8 cellular contexts compared by ENCODE assay signal in genomic region chr6:33430991-33431879, GRCh38. TPM values are rescaled to one million over a fixed set of nuclear protein-coding genes. Genes with fewer than 3 reads are reported as not detected.
DNase-seq lines count a peak whose midpoint lies in the region; ATAC-seq lines count a peak whose summit lies in the region.

No MANE protein-coding gene starts in this region.

- H3K4me1 Mint-ChIP-seq in activated CD4-positive, alpha-beta T cell treated with anti-CD3 and anti-CD28 coated beads for 36 hours, result peaks cover 58% of the 10 kb centered on the region
- peaks cover 64% of the 10 kb centered on the region for H3K4me1 Mint-ChIP-seq in dendritic cell treated with granulocyte-macrophage colony-stimulating factor and Interleukin-4, amounts not matched to agents 40 ng/mL and 50 ng/mL, for 4 days (ENCODE audit: low read depth)

- peaks cover 17% of the 10 kb centered on the region for H3K36me3 ChIP-seq in mesodermal cell (ENCODE audit: control insufficient read depth, insufficient read depth, low read length)

- peak overlapping the region; percentile 84 for H3K4me3 Mint-ChIP-seq in activated CD4-positive, alpha-beta T cell treated with anti-CD3 and anti-CD28 coated beads for 36 hours
- H3K4me3 Mint-ChIP-seq in dendritic cell treated with granulocyte-macrophage colony-stimulating factor and Interleukin-4, amounts not matched to agents 40 ng/mL and 50 ng/mL, for 4 days, result peak overlapping the region; percentile 41

- peak overlapping the region; percentile 56 for H3K27ac Mint-ChIP-seq in activated CD4-positive, alpha-beta T cell treated with anti-CD3 and anti-CD28 coated beads for 36 hours
- no peak overlapping the region for H3K27ac Mint-ChIP-seq in dendritic cell treated with granulocyte-macrophage colony-stimulating factor and Interleukin-4, amounts not matched to agents 40 ng/mL and 50 ng/mL, for 4 days

- CTCF ChIA-PET in activated CD4-positive, alpha-beta T cell treated with anti-CD3 and anti-CD28 coated beads for 36 hours (lab: Charles Lee), result interaction anchor here (0.6 to 1.6 kb wide), 9 partner anchors 9 to 190 kb away, joined by 3 to 8 read pairs (median 4); partner anchors contain the start of genes CUTA, ITPR3 and ZBTB9

- H3K9me3 Mint-ChIP-seq in activated CD4-positive, alpha-beta T cell treated with anti-CD3 and anti-CD28 coated beads for 36 hours (ENCODE audit: low read depth), result no peaks in the 10 kb centered on the region
- no peaks in the 10 kb centered on the region for H3K9me3 Mint-ChIP-seq in dendritic cell treated with granulocyte-macrophage colony-stimulating factor and Interleukin-4, amounts not matched to agents 40 ng/mL and 50 ng/mL, for 4 days

- H3K9me3 ChIP-seq in mesodermal cell (ENCODE audit: control insufficient read depth, low read length), result no peaks in the 10 kb centered on the region

- POLR2A ChIA-PET in activated CD4-positive, alpha-beta T cell treated with anti-CD3 and anti-CD28 coated beads for 36 hours (lab: Charles Lee), result interaction anchor here (0.6 to 1.7 kb wide), 8 partner anchors 13 to 460 kb away, joined by 3 to 7 read pairs (median 3); partner anchors contain the start of genes CUTA, KIFC1 and ZBTB9

- DNase-seq in SKM-1 treated with dmso at 0.1 percent for 144 hours (lab: John Stamatoyannopoulos, UW; ENCODE audit: unreplicated experiment), result peak; percentile 31
- DNase-seq in SKM-1 (lab: John Stamatoyannopoulos, UW; ENCODE audit: unreplicated experiment), result no peak
- DNase-seq in NCI-H1930 (lab: John Stamatoyannopoulos, UW), result peak; percentile 22 to 52
- peak; percentile 89 for DNase-seq in activated CD4-positive, alpha-beta T cell treated with anti-CD3 and anti-CD28 coated beads for 36 hours
- peak; percentile 68 for DNase-seq in stimulated activated CD8-positive, alpha-beta memory T cell treated with anti-CD3 and anti-CD28 coated beads, Interleukin-7, amount 100 ng/mL, for 24 hours (ENCODE audit: low read depth)
- DNase-seq in NCI-H1092 (lab: John Stamatoyannopoulos, UW), result no peak

- 5 to 9% methylated on average over 2 to 9 of the region's 12 CpGs for WGBS in mesodermal cell (ENCODE audit: insufficient coverage in 2 of 2), 2 experiments

- no peaks in the 10 kb centered on the region for H3K27me3 Mint-ChIP-seq in activated CD4-positive, alpha-beta T cell treated with anti-CD3 and anti-CD28 coated beads for 36 hours
- peaks cover 43% of the 10 kb centered on the region for H3K27me3 Mint-ChIP-seq in dendritic cell treated with granulocyte-macrophage colony-stimulating factor and Interleukin-4, amounts not matched to agents 40 ng/mL and 50 ng/mL, for 4 days

- peak; percentile 62 for ATAC-seq in activated CD4-positive, alpha-beta T cell treated with anti-CD3 and anti-CD28 coated beads for 36 hours

- H3K4me1 ChIP-seq in mesodermal cell (ENCODE audit: control insufficient read depth, insufficient read depth, low read length, poor library complexity, severe bottlenecking), result peaks cover 48% of the 10 kb centered on the region

- H3K27ac ChIP-seq in mesodermal cell (ENCODE audit: low read depth, low read length, severe bottlenecking), result peak overlapping the region; percentile 76

- peak overlapping the region; percentile 20 for H3K4me3 ChIP-seq in mesodermal cell (ENCODE audit: extremely low read depth, insufficient read depth, low read length, poor library complexity, severe bottlenecking)

- peaks cover 11% of the 10 kb centered on the region for H3K36me3 Mint-ChIP-seq in activated CD4-positive, alpha-beta T cell treated with anti-CD3 and anti-CD28 coated beads for 36 hours (ENCODE audit: low read depth)
- peaks cover 6% of the 10 kb centered on the region for H3K36me3 Mint-ChIP-seq in dendritic cell treated with granulocyte-macrophage colony-stimulating factor and Interleukin-4, amounts not matched to agents 40 ng/mL and 50 ng/mL, for 4 days (ENCODE audit: low read depth)

- intact Hi-C loops in activated CD4-positive, alpha-beta T cell treated with anti-CD3 and anti-CD28 coated beads for 36 hours (cut with DNase I, micrococcal nuclease), result loop anchor here (1.0 to 2.0 kb wide), 3 partner anchors 23 to 40 kb away; partner anchors contain the start of genes ZBTB9 (in 2 of the 2) and KIFC1 (in 1 of the 2)
- intact Hi-C loops in dendritic cell treated with granulocyte-macrophage colony-stimulating factor and Interleukin-4, amounts not matched to agents 40 ng/mL and 50 ng/mL, for 4 days (cut with micrococcal nuclease), result no loop called here

RNA-seq across cellular contexts. Expression of gene SYNGAP1, which starts 11.4 kb away (rescaled TPM):
- total RNA-seq in activated CD4-positive, alpha-beta T cell treated with anti-CD3 and anti-CD28 coated beads for 36 hours, result 10 to 100 TPM; 43.6 to 45.6 TPM
- 54.9 TPM for polyA plus RNA-seq in mesodermal cell (2013, experiment 1 of 2)
- 47.5 TPM for polyA plus RNA-seq in mesodermal cell (2013, experiment 2 of 2)

RNA-seq across cellular contexts. Expression of gene CUTA, which starts 13.3 kb away (rescaled TPM):
- 100 to 1,000 TPM; 154 to 188 TPM for total RNA-seq in activated CD4-positive, alpha-beta T cell treated with anti-CD3 and anti-CD28 coated beads for 36 hours
- polyA plus RNA-seq in mesodermal cell (2013, experiment 1 of 2), result 253 TPM
- 196 TPM for polyA plus RNA-seq in mesodermal cell (2013, experiment 2 of 2)

RNA-seq across cellular contexts. Expression of gene PHF1, which starts 20.4 kb away (rescaled TPM):
- total RNA-seq in activated CD4-positive, alpha-beta T cell treated with anti-CD3 and anti-CD28 coated beads for 36 hours, result 10 to 100 TPM; 24.9 to 28.2 TPM
- 71.3 TPM for polyA plus RNA-seq in mesodermal cell (2013, experiment 1 of 2)
- 60.7 TPM for polyA plus RNA-seq in mesodermal cell (2013, experiment 2 of 2)

RNA-seq across cellular contexts. Expression of gene ZBTB9, which starts 23.1 kb away (rescaled TPM):
- total RNA-seq in activated CD4-positive, alpha-beta T cell treated with anti-CD3 and anti-CD28 coated beads for 36 hours, result 1 to 10 TPM; 9.3 to 9.5 TPM
- 13.0 TPM for polyA plus RNA-seq in mesodermal cell (2013, experiment 1 of 2)
- 10.3 TPM for polyA plus RNA-seq in mesodermal cell (2013, experiment 2 of 2)

RNA-seq across cellular contexts. Expression of gene KIFC1, which starts 39.6 kb away (rescaled TPM):
- 10 to 100 TPM; 86.0 to 89.3 TPM for total RNA-seq in activated CD4-positive, alpha-beta T cell treated with anti-CD3 and anti-CD28 coated beads for 36 hours
- polyA plus RNA-seq in mesodermal cell (2013, experiment 1 of 2), result 63.4 TPM
- 59.8 TPM for polyA plus RNA-seq in mesodermal cell (2013, experiment 2 of 2)

Comparison
In these comparisons a context has a peak if more than half of its experiments do, and no peak if none do; other contexts are left out.
1. DNase-seq: peak in SKM-1 treated with dmso at 0.1 percent for 144 hours (single experiment), NCI-H1930 (2 of 2), activated CD4-positive, alpha-beta T cell treated with anti-CD3 and anti-CD28 coated beads for 36 hours (single experiment) and stimulated activated CD8-positive, alpha-beta memory T cell treated with anti-CD3 and anti-CD28 coated beads, Interleukin-7, amount 100 ng/mL, for 24 hours (single experiment); none in SKM-1 (single experiment) and NCI-H1092 (single experiment).